ENCODE assay signal across 13 cellular contexts in the genomic region with DNA sequence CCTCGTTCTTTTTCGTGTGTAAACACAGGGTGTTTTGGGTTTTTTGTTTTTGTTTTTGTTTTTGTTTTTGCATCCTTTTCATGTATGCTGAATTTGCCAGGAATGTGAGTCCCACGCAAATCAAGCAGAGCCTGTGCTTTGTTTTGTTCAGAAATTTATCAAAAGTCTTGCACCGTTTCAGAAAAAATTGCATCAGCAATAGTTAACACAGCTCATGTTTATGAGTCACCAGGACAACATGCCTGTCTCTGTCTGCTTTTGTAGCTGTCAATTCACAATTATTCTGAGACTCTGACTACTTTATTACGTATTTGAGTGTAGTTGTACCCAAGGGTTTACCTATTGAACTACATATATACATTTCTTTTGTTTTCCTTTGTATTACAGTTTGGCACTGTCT. TPM values are rescaled to one million over a fixed set of nuclear protein-coding genes. Genes with fewer than 3 reads are reported as not detected.
DNase-seq lines count a peak whose midpoint lies in the region; ATAC-seq and TF ChIP-seq lines count a peak whose summit lies in the region.
"Had no signal": no experiment of that assay in that cellular context is flagged by ENCODE, and none has a peak within 500 bp of the region (broad histone marks: within the 10 kb centered on the region; RNA-seq: fewer than 3 reads in every experiment).

No MANE protein-coding gene starts in this region.

- peak overlapping the region; percentile 41 for H3K27ac ChIP-seq in foreskin keratinocyte

- H3K27ac Mint-ChIP-seq in activated naive CD4-positive, alpha-beta T cell treated with anti-CD3 and anti-CD28 coated beads, Interleukin-2, amount 50 U/mL, for 72 hours, result peak overlapping the region; percentile 89 to 97
- H3K27ac Mint-ChIP-seq: immature natural killer cell had no signal

- peaks cover 6% of the 10 kb centered on the region for H3K4me1 ChIP-seq in foreskin keratinocyte

- no peaks in the 10 kb centered on the region for H3K9me3 Mint-ChIP-seq in activated naive CD4-positive, alpha-beta T cell treated with anti-CD3 and anti-CD28 coated beads, Interleukin-2, amount 50 U/mL, for 72 hours
- H3K9me3 Mint-ChIP-seq: immature natural killer cell had no signal

- ATAC-seq in activated naive CD4-positive, alpha-beta T cell treated with anti-CD3 and anti-CD28 coated beads, Interleukin-2, amount 50 U/mL, for 72 hours, result peak; percentile 62 to 68
- ATAC-seq in foreskin keratinocyte, result peak; percentile 90
- no peak for ATAC-seq in GM19351 (IDR thresholded peaks at IDR 0.05; ENCODE audit: unreplicated experiment)
- no peak for ATAC-seq in GM21528 (IDR thresholded peaks at IDR 0.05; ENCODE audit: low FRiP score, unreplicated experiment)

- peaks cover 2 to 3% of the 10 kb centered on the region in 2 donors for H3K36me3 Mint-ChIP-seq in activated naive CD4-positive, alpha-beta T cell treated with anti-CD3 and anti-CD28 coated beads, Interleukin-2, amount 50 U/mL, for 72 hours
- H3K36me3 Mint-ChIP-seq: immature natural killer cell had no signal

- peak; percentile 80 for DNase-seq in COLO829 (ENCODE audit: low spot score)
- peak; percentile 31 for DNase-seq in HS-5 (ENCODE audit: low read depth)
- no peak for DNase-seq in activated naive CD4-positive, alpha-beta T cell treated with anti-CD3 and anti-CD28 coated beads, Interleukin-2, amount 50 U/mL, for 72 hours (ENCODE audit: low spot score in 2 of 2)
- DNase-seq in foreskin keratinocyte, result peak; percentile 60 to 83
- no peak for DNase-seq in germinal center (ENCODE audit: low spot score)
- no peak for DNase-seq in NCI-H2227 treated with DMSO at 0.1 percent for 48 hours (lab: John Stamatoyannopoulos, UW)
- DNase-seq: activated effector memory CD4-positive, alpha-beta T cell treated with Interleukin-2 at 50 U/mL for 16 hours; DMS79; effector CD4-positive, alpha-beta T cell; immature natural killer cell; stimulated activated naive CD4-positive, alpha-beta T cell had no signal

- no peak for TF ChIP-seq CTCF in foreskin keratinocyte (conservative IDR thresholded peaks at IDR 0.05)

- H3K27me3 ChIP-seq in foreskin keratinocyte, result no peaks in the 10 kb centered on the region

RNA-seq across cellular contexts. Expression of gene MRPL44, which starts 38.3 kb away (rescaled TPM):
- 10 to 100 TPM; 39.5 to 52.2 TPM for total RNA-seq in activated naive CD4-positive, alpha-beta T cell treated with anti-CD3 and anti-CD28 coated beads, Interleukin-2, amount 50 U/mL, for 72 hours
- 29.5 and 33.2 TPM in 2 replicates for total RNA-seq in foreskin keratinocyte
- polyA plus RNA-seq in foreskin keratinocyte, result 25.3 and 31.6 TPM in 2 replicates

RNA-seq across cellular contexts. Expression of gene SERPINE2, which starts 43.5 kb away (rescaled TPM):
- 10 to 100 TPM; 37.8 to 46.0 TPM for total RNA-seq in activated naive CD4-positive, alpha-beta T cell treated with anti-CD3 and anti-CD28 coated beads, Interleukin-2, amount 50 U/mL, for 72 hours
- total RNA-seq in foreskin keratinocyte, result 305 and 634 TPM in 2 replicates
- 244 and 452 TPM in 2 replicates for polyA plus RNA-seq in foreskin keratinocyte

RNA-seq across cellular contexts. Expression of gene WDFY1, which starts 50.4 kb away (rescaled TPM):
- 10 to 100 TPM; 22.5 to 49.2 TPM for total RNA-seq in activated naive CD4-positive, alpha-beta T cell treated with anti-CD3 and anti-CD28 coated beads, Interleukin-2, amount 50 U/mL, for 72 hours
- 45.5 and 49.3 TPM in 2 replicates for total RNA-seq in foreskin keratinocyte
- 11.8 and 12.0 TPM in 2 replicates for polyA plus RNA-seq in foreskin keratinocyte

Comparison
In these comparisons a context has a peak if more than half of its experiments do, and no peak if none do; other contexts are left out.
1. DNase-seq: peak in COLO829 (single experiment), HS-5 (single experiment) and foreskin keratinocyte (2 of 2); none in activated naive CD4-positive, alpha-beta T cell treated with anti-CD3 and anti-CD28 coated beads, Interleukin-2, amount 50 U/mL, for 72 hours (0 of 2), germinal center (single experiment) and NCI-H2227 treated with DMSO at 0.1 percent for 48 hours (single experiment).
2. ATAC-seq: peak in activated naive CD4-positive, alpha-beta T cell treated with anti-CD3 and anti-CD28 coated beads, Interleukin-2, amount 50 U/mL, for 72 hours (2 of 2) and foreskin keratinocyte (single experiment); none in GM19351 (single experiment) and GM21528 (single experiment).